ENCODE assay signal across 8 cellular contexts in genomic region chr19:17747205-17748098, GRCh38. TPM values are rescaled to one million over a fixed set of nuclear protein-coding genes. Genes with fewer than 3 reads are reported as not detected.
DNase-seq lines count a peak whose midpoint lies in the region; TF ChIP-seq lines count a peak whose summit lies in the region.

No MANE protein-coding gene starts in this region.

- intact Hi-C loops in activated naive CD4-positive, alpha-beta T cell treated with anti-CD3 and anti-CD28 coated beads for 36 hours (cut with micrococcal nuclease) = loop anchor here (1.0 to 2.0 kb wide), 4 partner anchors 27 to 442 kb away; partner anchors contain the start of genes COLGALT1, MAP1S and MRPL34

- peak overlapping the region; percentile 63 for H3K4me3 Mint-ChIP-seq in activated naive CD4-positive, alpha-beta T cell treated with anti-CD3 and anti-CD28 coated beads for 36 hours

- TF ChIP-seq CTCF in HFF-Myc (IDR thresholded peaks at IDR 0.05; ENCODE audit: low read depth, low read length, missing control alignments) = no peak

- DNase-seq in GDM1 (lab: John Stamatoyannopoulos, UW) (peak; percentile 91), HFF-Myc (ENCODE audit: extremely low read depth, low read depth) (peak; percentile 67), NAMALWA (ENCODE audit: low spot score) (peak; percentile 97), SK-MEL-5 (ENCODE audit: low read depth, low spot score) (peak; percentile 93), germinal center (ENCODE audit: low spot score) (peak; percentile 99), non-pigmented ciliary epithelial cell (ENCODE audit: low read depth) (peak; percentile 52), superior temporal gyrus (ENCODE audit: extremely low spot score) (peak; percentile 98)
- peak; percentile 97 for DNase-seq in activated naive CD4-positive, alpha-beta T cell treated with anti-CD3 and anti-CD28 coated beads for 36 hours

- peaks cover 40% of the 10 kb centered on the region for H3K4me1 Mint-ChIP-seq in activated naive CD4-positive, alpha-beta T cell treated with anti-CD3 and anti-CD28 coated beads for 36 hours (ENCODE audit: low read depth)

- no peaks in the 10 kb centered on the region for H3K27me3 Mint-ChIP-seq in activated naive CD4-positive, alpha-beta T cell treated with anti-CD3 and anti-CD28 coated beads for 36 hours (ENCODE audit: low read depth)

- H3K4me3 ChIP-seq in HFF-Myc (replicated peaks; ENCODE audit: low read depth, low read length) = peak overlapping the region; percentile 24

- in situ Hi-C loops in SK-MEL-5 (cut with HindIII; ENCODE audit: low pct_unique_long_range_greater_than_20kb, low sequenced_read_pairs) = no loop called here

- CTCF ChIA-PET in activated naive CD4-positive, alpha-beta T cell treated with anti-CD3 and anti-CD28 coated beads for 36 hours (lab: Charles Lee) = interaction anchor here (0.7 to 1.5 kb wide), 4 partner anchors 16 to 565 kb away, joined by 3 to 6 read pairs (median 4); no protein-coding TSS in a partner anchor

- H3K36me3 Mint-ChIP-seq in activated naive CD4-positive, alpha-beta T cell treated with anti-CD3 and anti-CD28 coated beads for 36 hours (ENCODE audit: low read depth) = peaks cover 2% of the 10 kb centered on the region

- no peaks in the 10 kb centered on the region for H3K9me3 Mint-ChIP-seq in activated naive CD4-positive, alpha-beta T cell treated with anti-CD3 and anti-CD28 coated beads for 36 hours

- peak overlapping the region; percentile 56 for H3K27ac Mint-ChIP-seq in activated naive CD4-positive, alpha-beta T cell treated with anti-CD3 and anti-CD28 coated beads for 36 hours

RNA-seq across cellular contexts. Expression of gene FCHO1, which starts 3.8 kb away (rescaled TPM):
- 0.85 and 0.92 TPM in 2 replicates for total RNA-seq in SK-MEL-5 (2014; rRNA removed; shearing (Covaris generic))
- polyA plus RNA-seq in SK-MEL-5 (2015; cell fraction: cytosol; rRNA removed) = 1.4 and 1.5 TPM in 2 replicates
- 1.6 and 3.1 TPM in 2 replicates for polyA plus RNA-seq in SK-MEL-5 (2015; cell fraction: nucleus; rRNA removed)
- 10 to 100 TPM; 48.9 to 56.8 TPM for total RNA-seq in activated naive CD4-positive, alpha-beta T cell treated with anti-CD3 and anti-CD28 coated beads for 36 hours

RNA-seq across cellular contexts. Expression of gene MAP1S, which starts 28.2 kb away (rescaled TPM):
- total RNA-seq in SK-MEL-5 (2014; rRNA removed; shearing (Covaris generic)) = 10.0 and 12.3 TPM in 2 replicates
- 53.0 and 55.2 TPM in 2 replicates for polyA plus RNA-seq in SK-MEL-5 (2015; cell fraction: cytosol; rRNA removed)
- polyA plus RNA-seq in SK-MEL-5 (2015; cell fraction: nucleus; rRNA removed) = 20.3 and 21.4 TPM in 2 replicates
- total RNA-seq in activated naive CD4-positive, alpha-beta T cell treated with anti-CD3 and anti-CD28 coated beads for 36 hours = 10 to 100 TPM; 46.8 to 51.8 TPM

RNA-seq across cellular contexts. Expression of gene B3GNT3, which starts 47.5 kb away (rescaled TPM):
- total RNA-seq in SK-MEL-5 (2014; rRNA removed; shearing (Covaris generic)) = not detected in 2 replicates
- polyA plus RNA-seq in SK-MEL-5 (2015; cell fraction: cytosol; rRNA removed) = 0.10 TPM in 1 of 2 replicates, not detected in the other
- not detected in 2 replicates for polyA plus RNA-seq in SK-MEL-5 (2015; cell fraction: nucleus; rRNA removed)
- total RNA-seq in activated naive CD4-positive, alpha-beta T cell treated with anti-CD3 and anti-CD28 coated beads for 36 hours = under 1 TPM; 0.17 to 0.19 TPM

RNA-seq across cellular contexts. Expression of gene UNC13A, which starts 59.3 kb away (rescaled TPM):
- total RNA-seq in SK-MEL-5 (2014; rRNA removed; shearing (Covaris generic)) = 0.26 and 0.61 TPM in 2 replicates
- polyA plus RNA-seq in SK-MEL-5 (2015; cell fraction: cytosol; rRNA removed) = 0.75 and 1.1 TPM in 2 replicates
- polyA plus RNA-seq in SK-MEL-5 (2015; cell fraction: nucleus; rRNA removed) = 2.4 and 3.1 TPM in 2 replicates
- total RNA-seq in activated naive CD4-positive, alpha-beta T cell treated with anti-CD3 and anti-CD28 coated beads for 36 hours = under 1 TPM in 1 of 2 experiments, not detected in 1; 0.12 TPM

Comparison
In these comparisons a context has a peak if more than half of its experiments do, and no peak if none do; other contexts are left out.
1. Peak in every context shown above with its lines: DNase-seq and H3K4me3 ChIP-seq.
2. RNA of gene FCHO1, which starts 3.8 kb away (total RNA-seq): 48.9 to 56.8 TPM in activated naive CD4-positive, alpha-beta T cell treated with anti-CD3 and anti-CD28 coated beads for 36 hours; 0.85 to 0.92 TPM in SK-MEL-5; every median in the first group is over 10 times any median in the second.